In genomic region chr2:174729797-174730529, GRCh38 we compare ENCODE assay signal across 8 cellular contexts. TPM values are rescaled to one million over a fixed set of nuclear protein-coding genes. Genes with fewer than 3 reads are reported as not detected.
DNase-seq lines count a peak whose midpoint lies in the region; ATAC-seq and TF ChIP-seq lines count a peak whose summit lies in the region.

No MANE protein-coding gene starts in this region.

- no peaks in the 10 kb centered on the region for H3K9me3 ChIP-seq in CD8-positive, alpha-beta memory T cell (ENCODE audit: low read length)
- H3K9me3 ChIP-seq in lung (ENCODE audit: control insufficient read depth in 2 of 2, insufficient read depth in 1 of 2, low read length in 1 of 2), result no peaks in the 10 kb centered on the region

- peaks cover 8 to 24% (median 22%) of the 10 kb centered on the region in 3 donors for H3K4me1 Mint-ChIP-seq in CD8-positive, alpha-beta memory T cell
- peaks cover 16 to 30% (median 29%) of the 10 kb centered on the region in 3 donors for H3K4me1 Mint-ChIP-seq in T-cell
- H3K4me1 Mint-ChIP-seq in dendritic cell treated with granulocyte-macrophage colony-stimulating factor and Interleukin-4, amounts not matched to agents 40 ng/mL and 50 ng/mL, for 4 days (ENCODE audit: low read depth), result peaks cover 13% of the 10 kb centered on the region

- H3K27ac Mint-ChIP-seq in CD8-positive, alpha-beta memory T cell, result peak overlapping the region in 4 of 8 donors; percentile 14 to 80 (median 24)
- H3K27ac Mint-ChIP-seq in T-cell, result peak overlapping the region in 1 of 2 donors; percentile 23
- H3K27ac Mint-ChIP-seq in dendritic cell treated with granulocyte-macrophage colony-stimulating factor and Interleukin-4, amounts not matched to agents 40 ng/mL and 50 ng/mL, for 4 days, result no peak overlapping the region

- TF ChIP-seq POLR2A in GM18505 (IDR thresholded peaks at IDR 0.05; ENCODE audit: borderline replicate concordance, extremely low read depth, insufficient read depth, insufficient read length), result no peak

- H3K27me3 Mint-ChIP-seq in CD8-positive, alpha-beta memory T cell, result peaks cover 6 to 19% of the 10 kb centered on the region in 2 donors
- peaks cover 3 to 16% of the 10 kb centered on the region in 2 donors for H3K27me3 Mint-ChIP-seq in T-cell
- peaks cover 83% of the 10 kb centered on the region for H3K27me3 Mint-ChIP-seq in dendritic cell treated with granulocyte-macrophage colony-stimulating factor and Interleukin-4, amounts not matched to agents 40 ng/mL and 50 ng/mL, for 4 days

- peaks cover 7% of the 10 kb centered on the region for H3K4me1 ChIP-seq in CD8-positive, alpha-beta memory T cell (ENCODE audit: insufficient read depth, low read length)
- H3K4me1 ChIP-seq in lung (ENCODE audit: control insufficient read depth in 2 of 2, insufficient read depth in 2 of 2, low read length in 2 of 2), result peaks cover 0 to 9% of the 10 kb centered on the region in 2 donors

- H3K27ac ChIP-seq in CD8-positive, alpha-beta memory T cell (ENCODE audit: low read depth, low read length), result no peak overlapping the region
- no peak overlapping the region for H3K27ac ChIP-seq in lung (ENCODE audit: low read depth in 1 of 2, low read length in 1 of 2)

- POLR2A ChIA-PET in CD8-positive, alpha-beta memory T cell (lab: Charles Lee), result interaction anchor here (0.6 to 1.2 kb wide), 2 partner anchors 19 to 245 kb away, joined by 3 to 4 read pairs; no protein-coding TSS in a partner anchor
- POLR2A ChIA-PET in T-cell (lab: Charles Lee), result no interaction called here

- 3 to 7% methylated on average over 56 of the region's 56 CpGs for whole genome bisulfite sequencing in lung, 2 donors

- H3K27me3 ChIP-seq in CD8-positive, alpha-beta memory T cell (ENCODE audit: insufficient read depth, low read length, poor library complexity, severe bottlenecking), result peaks cover 5% of the 10 kb centered on the region
- H3K27me3 ChIP-seq in lung (ENCODE audit: control insufficient read depth, insufficient read depth), result no peaks in the 10 kb centered on the region

- CTCF ChIA-PET in CD8-positive, alpha-beta memory T cell (lab: Charles Lee), result interaction anchor here (1.1 to 3.0 kb wide), 5 partner anchors 11 to 44 kb away, joined by 3 to 18 read pairs (median 5); no protein-coding TSS in a partner anchor
- CTCF ChIA-PET in T-cell (lab: Charles Lee), result interaction anchor here (0.5 to 1.8 kb wide), 5 partner anchors 17 to 193 kb away, joined by 3 to 6 read pairs (median 3); no protein-coding TSS in a partner anchor

- H3K36me3 Mint-ChIP-seq in CD8-positive, alpha-beta memory T cell, result no peaks in the 10 kb centered on the region
- no peaks in the 10 kb centered on the region for H3K36me3 Mint-ChIP-seq in T-cell
- H3K36me3 Mint-ChIP-seq in dendritic cell treated with granulocyte-macrophage colony-stimulating factor and Interleukin-4, amounts not matched to agents 40 ng/mL and 50 ng/mL, for 4 days (ENCODE audit: low read depth), result no peaks in the 10 kb centered on the region

- peak overlapping the region; percentile 81 to 94 (median 85) for H3K4me3 Mint-ChIP-seq in CD8-positive, alpha-beta memory T cell
- H3K4me3 Mint-ChIP-seq in T-cell, result peak overlapping the region; percentile 82 to 93 (median 86)
- peak overlapping the region; percentile 41 for H3K4me3 Mint-ChIP-seq in dendritic cell treated with granulocyte-macrophage colony-stimulating factor and Interleukin-4, amounts not matched to agents 40 ng/mL and 50 ng/mL, for 4 days

- ATAC-seq in T-cell (replicated peaks in 1 of 4) (peak; percentile 74 to 83 (median 82)), lung (ENCODE audit: insufficient read depth, low FRiP score) (no peak), GM18505 (IDR thresholded peaks at IDR 0.05; ENCODE audit: unreplicated experiment) (no peak), GM21528 (IDR thresholded peaks at IDR 0.05; ENCODE audit: low FRiP score, unreplicated experiment) (no peak)

- no peaks in the 10 kb centered on the region for H3K9me3 Mint-ChIP-seq in CD8-positive, alpha-beta memory T cell
- no peaks in the 10 kb centered on the region for H3K9me3 Mint-ChIP-seq in T-cell
- no peaks in the 10 kb centered on the region for H3K9me3 Mint-ChIP-seq in dendritic cell treated with granulocyte-macrophage colony-stimulating factor and Interleukin-4, amounts not matched to agents 40 ng/mL and 50 ng/mL, for 4 days

- intact Hi-C loops in dendritic cell treated with granulocyte-macrophage colony-stimulating factor and Interleukin-4, amounts not matched to agents 40 ng/mL and 50 ng/mL, for 4 days (cut with micrococcal nuclease), result no loop called here

- TF ChIP-seq CTCF in lung (IDR thresholded peaks at IDR 0.05; ENCODE audit: control extremely low read depth, extremely low read depth) (no peak), GM10266 (IDR thresholded peaks at IDR 0.05; ENCODE audit: control insufficient read depth, insufficient read depth, low read depth, missing control alignments) (no peak)

- peak; percentile 13 to 60 (median 30) for DNase-seq in CD8-positive, alpha-beta memory T cell
- DNase-seq in T-cell (peak in 19 of 34 experiments; percentile 8 to 35 (median 25)), lung (ENCODE audit: low spot score) (no peak), GM10266 (ENCODE audit: extremely low spot score) (no peak)
- peak in 5 of 6 experiments; percentile 8 to 64 (median 25) for DNase-seq in stimulated activated naive CD4-positive, alpha-beta T cell (lab: John Stamatoyannopoulos, UW)

- peak overlapping the region; percentile 68 for H3K4me3 ChIP-seq in CD8-positive, alpha-beta memory T cell (ENCODE audit: low read length)
- H3K4me3 ChIP-seq in lung, result peak overlapping the region; percentile 11

- H3K36me3 ChIP-seq in CD8-positive, alpha-beta memory T cell (ENCODE audit: insufficient read depth, low read length), result no peaks in the 10 kb centered on the region
- no peaks in the 10 kb centered on the region for H3K36me3 ChIP-seq in lung (ENCODE audit: control insufficient read depth in 2 of 2, insufficient read depth in 2 of 2, low read length in 2 of 2)

RNA-seq across cellular contexts. Expression of gene CHRNA1, which starts 34.3 kb away (rescaled TPM):
- total RNA-seq in CD8-positive, alpha-beta memory T cell, result not detected
- polyA plus RNA-seq in CD8-positive, alpha-beta memory T cell, result 0.43 TPM
- under 1 TPM in 1 of 5 donors, not detected in 4; 0.23 TPM for total RNA-seq in T-cell
- not detected for total RNA-seq in lung
- polyA plus RNA-seq in lung, result under 1 TPM in 1 of 2 donors, not detected in 1; 0.03 TPM

Comparison
In these comparisons a context has a peak if more than half of its experiments do, and no peak if none do; other contexts are left out.
1. DNase-seq: peak in CD8-positive, alpha-beta memory T cell (5 of 5), T-cell (19 of 34) and stimulated activated naive CD4-positive, alpha-beta T cell (5 of 6); none in lung (single experiment) and GM10266 (single experiment).
2. ATAC-seq: peak in T-cell (4 of 4); none in lung (single experiment), GM18505 (single experiment) and GM21528 (single experiment).
3. Peak in every context shown above with its lines, with median percentiles within 50 percentile points of each other: H3K4me3 Mint-ChIP-seq.